In genomic region chr3:20173844-20174410, GRCh38 we compare ENCODE assay signal across 15 cellular contexts. TPM values are rescaled to one million over a fixed set of nuclear protein-coding genes. Genes with fewer than 3 reads are reported as not detected.
DNase-seq lines count a peak whose midpoint lies in the region; ATAC-seq and TF ChIP-seq lines count a peak whose summit lies in the region.
"Had no signal": no experiment of that assay in that cellular context is flagged by ENCODE, and none has a peak within 500 bp of the region (broad histone marks: within the 10 kb centered on the region; RNA-seq: fewer than 3 reads in every experiment).

No MANE protein-coding gene starts in this region.

- TF ChIP-seq POLR2A in uterus (IDR thresholded peaks at IDR 0.05) = no peak

- H3K27me3 Mint-ChIP-seq in neural progenitor cell (ENCODE audit: insufficient read depth, low read depth) = no peaks in the 10 kb centered on the region
- no peaks in the 10 kb centered on the region for H3K27me3 Mint-ChIP-seq in CD8-positive, alpha-beta T cell (ENCODE audit: low read depth)

- H3K36me3 ChIP-seq in neural progenitor cell (peaks cover 63% of the 10 kb centered on the region), uterus (no peaks in the 10 kb centered on the region)
- no peaks in the 10 kb centered on the region for H3K36me3 ChIP-seq in CD8-positive, alpha-beta T cell (ENCODE audit: insufficient read depth, low read length)
- H3K36me3 ChIP-seq: thoracic aorta had no signal

- H3K36me3 Mint-ChIP-seq in neural progenitor cell = peaks cover 27% of the 10 kb centered on the region
- H3K36me3 Mint-ChIP-seq in CD8-positive, alpha-beta T cell = no peaks in the 10 kb centered on the region

- H3K4me1 Mint-ChIP-seq in neural progenitor cell = no peaks in the 10 kb centered on the region
- no peaks in the 10 kb centered on the region for H3K4me1 Mint-ChIP-seq in CD8-positive, alpha-beta T cell (ENCODE audit: low read depth)

- peak overlapping the region; percentile 36 for H3K27ac Mint-ChIP-seq in neural progenitor cell
- H3K27ac Mint-ChIP-seq in CD8-positive, alpha-beta T cell = no peak overlapping the region

- no peak for TF ChIP-seq CTCF in neural progenitor cell (IDR thresholded peaks at IDR 0.05)
- TF ChIP-seq CTCF in CD8-positive, alpha-beta T cell (IDR thresholded peaks at IDR 0.05) = no peak
- no peak for TF ChIP-seq CTCF in uterus (IDR thresholded peaks at IDR 0.05)

- H3K4me1 ChIP-seq in neural progenitor cell = no peaks in the 10 kb centered on the region
- no peaks in the 10 kb centered on the region for H3K4me1 ChIP-seq in CD8-positive, alpha-beta T cell (ENCODE audit: insufficient read depth, low read length)
- no peaks in the 10 kb centered on the region for H3K4me1 ChIP-seq in uterus

- H3K9me3 ChIP-seq in neural progenitor cell (ENCODE audit: low read depth) (no peaks in the 10 kb centered on the region), uterus (no peaks in the 10 kb centered on the region)
- no peaks in the 10 kb centered on the region for H3K9me3 ChIP-seq in CD8-positive, alpha-beta T cell (ENCODE audit: low read length)
- H3K9me3 ChIP-seq: thoracic aorta had no signal

- intact Hi-C loops in CD8-positive, alpha-beta T cell (cut with DNase I, micrococcal nuclease) = no loop called here
- intact Hi-C loops in uterus (cut with DNase I; ENCODE audit: low total_unique reads) = no loop called here

- H2AFZ ChIP-seq in neural progenitor cell (replicated peaks) = no peak overlapping the region

- CTCF ChIA-PET in CD8-positive, alpha-beta T cell (lab: Charles Lee) = interaction anchor here (1.1 kb wide), 1 partner anchor 17 kb away, joined by 3 read pairs; no protein-coding TSS in a partner anchor

- peak; percentile 39 for DNase-seq in DMS79 (lab: John Stamatoyannopoulos, UW)
- peak; percentile 30 for DNase-seq in NCI-H1436 (lab: John Stamatoyannopoulos, UW)
- DNase-seq in NCI-H82 treated with DMSO at 0.1 percent for 48 hours (lab: John Stamatoyannopoulos, UW; ENCODE audit: unreplicated experiment) = peak; percentile 91
- DNase-seq in neural progenitor cell (ENCODE audit: low spot score) = no peak
- DNase-seq in CD8-positive, alpha-beta T cell = no peak
- no peak for DNase-seq in uterus
- no peak for DNase-seq in stimulated activated CD4-positive, alpha-beta T cell treated with anti-CD3 and anti-CD28 coated beads, Interleukin-4, amount 100 ng/mL, for 24 hours
- DNase-seq: activated CD4-positive, alpha-beta T cell treated with anti-CD3 and anti-CD28 coated beads, Interleukin-2, amount 50 U/mL, for 1 hour; amniotic stem cell; left cardiac atrium; NCI-H146; NCI-H510A treated with DMSO at 0.1 percent for 48 hours had no signal

- no peaks in the 10 kb centered on the region for H3K27me3 ChIP-seq in neural progenitor cell
- H3K27me3 ChIP-seq in CD8-positive, alpha-beta T cell (ENCODE audit: insufficient read depth, low read length) = no peaks in the 10 kb centered on the region
- H3K27me3 ChIP-seq in uterus = no peaks in the 10 kb centered on the region

- no peak overlapping the region for H3K4me3 Mint-ChIP-seq in neural progenitor cell
- no peak overlapping the region for H3K4me3 Mint-ChIP-seq in CD8-positive, alpha-beta T cell

- H3K4me3 ChIP-seq in neural progenitor cell = no peak overlapping the region
- no peak overlapping the region for H3K4me3 ChIP-seq in CD8-positive, alpha-beta T cell (ENCODE audit: low read depth, low read length)
- H3K4me3 ChIP-seq in uterus = no peak overlapping the region
- H3K4me3 ChIP-seq: thoracic aorta had no signal

- no peaks in the 10 kb centered on the region for H3F3A ChIP-seq in neural progenitor cell (ENCODE audit: low read depth)

- ATAC-seq in CD8-positive, alpha-beta T cell = no peak
- ATAC-seq: esophagus mucosa, left cardiac atrium had no signal

- POLR2A ChIA-PET in CD8-positive, alpha-beta T cell (lab: Charles Lee) = interaction anchor here (0.6 kb wide), 1 partner anchor 13 kb away, joined by 3 read pairs; no protein-coding TSS in a partner anchor

- no peaks in the 10 kb centered on the region for H4K20me1 ChIP-seq in neural progenitor cell (ENCODE audit: low read depth)

- no peak overlapping the region for H3K9ac ChIP-seq in neural progenitor cell
- H3K9ac ChIP-seq: KMS-11 had no signal

- peaks cover 9% of the 10 kb centered on the region for H3K79me2 ChIP-seq in neural progenitor cell (ENCODE audit: low read depth)

- no peak overlapping the region for H3K27ac ChIP-seq in neural progenitor cell
- H3K27ac ChIP-seq in CD8-positive, alpha-beta T cell (ENCODE audit: low read depth, low read length) = no peak overlapping the region
- H3K27ac ChIP-seq in uterus = no peak overlapping the region
- H3K27ac ChIP-seq: KMS-11, thoracic aorta had no signal

- no peak overlapping the region for H3K4me2 ChIP-seq in neural progenitor cell
- H3K4me2 ChIP-seq: KMS-11 had no signal

- no peaks in the 10 kb centered on the region for H3K9me3 Mint-ChIP-seq in neural progenitor cell
- no peaks in the 10 kb centered on the region for H3K9me3 Mint-ChIP-seq in CD8-positive, alpha-beta T cell

RNA-seq across cellular contexts. Expression of gene SGO1, which starts 12.1 kb away (rescaled TPM):
- total RNA-seq in neural progenitor cell (ENCODE audit: low replicate concordance) (48.2 and 59.2 TPM in 2 replicates), uterus (1 to 10 TPM in 1 of 4 donors, not detected in 3; 7.2 TPM)
- total RNA-seq in CD8-positive, alpha-beta T cell = under 1 TPM; 0.33 to 0.71 TPM

Comparison
In these comparisons a context has a peak if more than half of its experiments do, and no peak if none do; other contexts are left out.
1. DNase-seq: peak in DMS79 (single experiment), NCI-H1436 (single experiment) and NCI-H82 treated with DMSO at 0.1 percent for 48 hours (single experiment); none in neural progenitor cell (single experiment), CD8-positive, alpha-beta T cell (0 of 7), uterus (0 of 2) and stimulated activated CD4-positive, alpha-beta T cell treated with anti-CD3 and anti-CD28 coated beads, Interleukin-4, amount 100 ng/mL, for 24 hours (single experiment).